ENCODE assay signal across 8 cellular contexts in genomic region chr18:12838178-12838634, GRCh38. TPM values are rescaled to one million over a fixed set of nuclear protein-coding genes. Genes with fewer than 3 reads are reported as not detected.
DNase-seq lines count a peak whose midpoint lies in the region; ATAC-seq and TF ChIP-seq lines count a peak whose summit lies in the region.

No MANE protein-coding gene starts in this region.

- ATAC-seq in HG03469 (IDR thresholded peaks at IDR 0.05; ENCODE audit: unreplicated experiment) (no peak), GM21526 (IDR thresholded peaks at IDR 0.05; ENCODE audit: low FRiP score, unreplicated experiment) (no peak)

- no peaks in the 10 kb centered on the region for H3K9me2 ChIP-seq in SU-DHL-6 (replicated peaks; ENCODE audit: insufficient read depth, low read length)

- H3F3A ChIP-seq in SU-DHL-6 (ENCODE audit: insufficient read depth): peaks cover 10% of the 10 kb centered on the region

- no peak overlapping the region for H3K27ac ChIP-seq in HEK293 (ENCODE audit: extremely low read depth, low read depth, low read length)
- peak overlapping the region; percentile 24; the same call in 1 of the 2 replicates for H3K27ac ChIP-seq in SU-DHL-6 (ENCODE audit: low read depth, low read length)
- peak overlapping the region; percentile 70 to 84 for H3K27ac ChIP-seq in esophagus (ENCODE audit: low read depth in 2 of 2, low read length in 1 of 2)
- peak overlapping the region; percentile 84 for H3K27ac ChIP-seq in osteoblast (ENCODE audit: low read depth, low read length)

- TF ChIP-seq CTCF in HEK293 (tag by site-specific recombination; IDR thresholded peaks at IDR 0.05) (no peak), SU-DHL-6 (IDR thresholded peaks at IDR 0.05; ENCODE audit: insufficient read depth, low read length, poor library complexity, severe bottlenecking) (no peak), osteoblast (IDR thresholded peaks at IDR 0.05; ENCODE audit: extremely low read depth, low read depth, low read length) (no peak), BE2C (IDR thresholded peaks at IDR 0.05; ENCODE audit: low read depth, low read length) (no peak)

- H3K36me3 ChIP-seq in HEK293 (ENCODE audit: control insufficient read depth in 2 of 2, insufficient read depth in 1 of 2, low read length in 2 of 2) (peaks cover 4 to 10% of the 10 kb centered on the region in 2 experiments; a peak in 2 of 3 replicates), SU-DHL-6 (ENCODE audit: low read length) (0 out of 2 replicates have a peak, but pooled peaks cover 2% of the 10 kb centered on the region), esophagus (ENCODE audit: control insufficient read depth in 2 of 2, insufficient read depth in 2 of 2, low read length in 1 of 2) (peaks cover 0 to 2% of the 10 kb centered on the region in 2 donors), osteoblast (ENCODE audit: insufficient read depth, low read length) (peaks cover 14% of the 10 kb centered on the region), BE2C (no peaks in the 10 kb centered on the region)

- no peak overlapping the region for H3K4me3 ChIP-seq in HEK293 (ENCODE audit: low read depth, low read length)
- H3K4me3 ChIP-seq in SU-DHL-6 (ENCODE audit: insufficient read depth, low read length, poor library complexity, severe bottlenecking): peak overlapping the region; percentile 28
- no peak overlapping the region for H3K4me3 ChIP-seq in esophagus (ENCODE audit: low read depth in 1 of 2, low read length in 2 of 2)
- H3K4me3 ChIP-seq in osteoblast (ENCODE audit: insufficient read depth, low read length): peak overlapping the region; percentile 27
- H3K4me3 ChIP-seq in BE2C (ENCODE audit: low read depth, low read length): no peak overlapping the region

- CTCF ChIA-PET in HEK293 (lab: Yijun Ruan, JAX): interaction anchor here (0.7 kb wide), 1 partner anchor 91 kb away, joined by 4 read pairs; no protein-coding TSS in a partner anchor

- H2AFZ ChIP-seq in SU-DHL-6 (ENCODE audit: low read depth, low read length, severe bottlenecking) (no peak overlapping the region), osteoblast (ENCODE audit: low read length) (no peak overlapping the region)

- H3K4me2 ChIP-seq in SU-DHL-6 (ENCODE audit: low read depth, low read length, poor library complexity, severe bottlenecking): peak overlapping the region; percentile 59
- H3K4me2 ChIP-seq in osteoblast (ENCODE audit: insufficient read depth, low read length): peak overlapping the region; percentile 70

- H3K79me2 ChIP-seq in SU-DHL-6 (ENCODE audit: insufficient read depth, low read length) (peaks cover 14% of the 10 kb centered on the region), osteoblast (ENCODE audit: insufficient read depth, low read length) (peaks cover 45% of the 10 kb centered on the region)

- POLR2A ChIA-PET in HEK293 (lab: Yijun Ruan, JAX): no interaction called here

- H3K27me3 ChIP-seq in SU-DHL-6 (ENCODE audit: low read length) (no peaks in the 10 kb centered on the region), esophagus (ENCODE audit: control insufficient read depth in 1 of 2, insufficient read depth in 2 of 2, low read length in 2 of 2) (no peaks in the 10 kb centered on the region), osteoblast (ENCODE audit: insufficient read depth, low read length) (no peaks in the 10 kb centered on the region), BE2C (no peaks in the 10 kb centered on the region)

- 23 to 37% methylated on average over 4 of the region's 4 CpGs for WGBS in esophagus, 2 donors

- DNase-seq in AG08396 (ENCODE audit: low spot score) (peak; percentile 75), osteoblast (ENCODE audit: insufficient read length, low spot score, missing footprints) (no peak), BE2C (no peak)

- peaks cover 8% of the 10 kb centered on the region for H4K20me1 ChIP-seq in SU-DHL-6 (ENCODE audit: low read depth, low read length)
- H4K20me1 ChIP-seq in osteoblast (ENCODE audit: insufficient read depth, low read length): peaks cover 2% of the 10 kb centered on the region

- H3K9me3 ChIP-seq in HEK293 (ENCODE audit: control insufficient read depth, insufficient read depth, low read depth, low read length) (no peaks in the 10 kb centered on the region), SU-DHL-6 (ENCODE audit: insufficient read depth, low read length) (no peaks in the 10 kb centered on the region), esophagus (ENCODE audit: control insufficient read depth in 2 of 2, insufficient read depth in 1 of 2, low read depth in 1 of 2, low read length in 1 of 2) (no peaks in the 10 kb centered on the region), osteoblast (ENCODE audit: low read depth, low read length) (no peaks in the 10 kb centered on the region), BE2C (no peaks in the 10 kb centered on the region)

- no peak overlapping the region for H3K9ac ChIP-seq in SU-DHL-6 (ENCODE audit: low read length)

- peaks cover 29% of the 10 kb centered on the region for H3K4me1 ChIP-seq in HEK293 (ENCODE audit: control insufficient read depth, insufficient read depth, low read length)
- H3K4me1 ChIP-seq in esophagus (ENCODE audit: control insufficient read depth in 2 of 2, insufficient read depth in 2 of 2, low read length in 1 of 2): peaks cover 4% of the 10 kb centered on the region in 2 donors
- peaks cover 34% of the 10 kb centered on the region for H3K4me1 ChIP-seq in osteoblast (ENCODE audit: insufficient read depth, low read length)
- no peaks in the 10 kb centered on the region for H3K4me1 ChIP-seq in BE2C

TF ChIP-seq in HEK293, 187 proteins besides CTCF, POLR2A, EP300 and RAD21 (continues in another document):
- peak; percentile 62; the same call in 1 of the 2 replicates for TF ChIP-seq IKZF3 (tag by site-specific recombination; IDR thresholded peaks at IDR 0.05)
- no peak for TF ChIP-seq INSM2 (tag by site-specific recombination; IDR thresholded peaks at IDR 0.05)
- TF ChIP-seq ZNF513 (tag by site-specific recombination; IDR thresholded peaks at IDR 0.05): no peak
- TF ChIP-seq ZNF274 (IDR thresholded peaks at IDR 0.05; ENCODE audit: low read length): no peak
- TF ChIP-seq ZNF274 (tag by site-specific recombination; IDR thresholded peaks at IDR 0.05; ENCODE audit: borderline replicate concordance): no peak
- TF ChIP-seq ZNF548 (tag by site-specific recombination; IDR thresholded peaks at IDR 0.05): no peak
- peak; percentile 88 for TF ChIP-seq GLIS1 (tag by site-specific recombination; IDR thresholded peaks at IDR 0.05)
- no peak for TF ChIP-seq WT1 (tag by site-specific recombination; IDR thresholded peaks at IDR 0.05)
- TF ChIP-seq ZIC2 (tag by site-specific recombination; IDR thresholded peaks at IDR 0.05): 0 out of 2 replicates have a peak, but pooled peaks have one; percentile 21
- TF ChIP-seq ZNF621 (tag by site-specific recombination; IDR thresholded peaks at IDR 0.05): no peak
- peak; percentile 94 for TF ChIP-seq PRDM10 (tag by site-specific recombination; IDR thresholded peaks at IDR 0.05)

RNA-seq across cellular contexts. Expression of gene PTPN2, which starts 45.8 kb away (rescaled TPM):
- polyA plus RNA-seq in esophagus: 10 to 100 TPM; 18.9 to 20.7 TPM
- 34.2 and 37.6 TPM in 2 replicates for total RNA-seq in osteoblast
- 10.7 TPM for polyA plus RNA-seq in BE2C (2012; ENCODE audit: insufficient read depth, insufficient read length, low read depth)

Comparison
In these comparisons a context has a peak if more than half of its experiments do, and no peak if none do; other contexts are left out.
1. H3K4me3 ChIP-seq: peak in SU-DHL-6 (single experiment) and osteoblast (single experiment); none in HEK293 (single experiment), esophagus (0 of 2) and BE2C (single experiment).